In genomic region chr20:47360207-47360488, GRCh38 we compare ENCODE assay signal across 8 cellular contexts. TPM values are rescaled to one million over a fixed set of nuclear protein-coding genes. Genes with fewer than 3 reads are reported as not detected.
A peak's percentile ranks its signal among the peaks of the same experiment; 100 is the strongest.
DNase-seq lines count a peak whose midpoint lies in the region; ATAC-seq and TF ChIP-seq lines count a peak whose summit lies in the region.

No MANE protein-coding gene starts in this region.

- TF ChIP-seq CTCF in VCaP (conservative IDR thresholded peaks at IDR 0.05) (no peak), stomach (IDR thresholded peaks at IDR 0.05) (no peak)

- H3K4me3 ChIP-seq in right cardiac atrium (ENCODE audit: low read length) (no peak overlapping the region), stomach (no peak overlapping the region)

- 11% methylated on average over 3 of the region's 3 CpGs for WGBS in right cardiac atrium
- WGBS in stomach, 5 donors = 7 to 21% (median 17%) methylated on average over 3 of the region's 3 CpGs

- ATAC-seq in right cardiac atrium (peak; percentile 8 to 15), GM18870 (IDR thresholded peaks at IDR 0.05; ENCODE audit: unreplicated experiment) (no peak), GM18907 (IDR thresholded peaks at IDR 0.05; ENCODE audit: unreplicated experiment) (no peak)

- H3K27me3 ChIP-seq in right cardiac atrium (ENCODE audit: control insufficient read depth, insufficient read depth) = no peaks in the 10 kb centered on the region
- no peaks in the 10 kb centered on the region for H3K27me3 ChIP-seq in stomach

- intact Hi-C loops in right cardiac atrium (cut with DNase I) = no loop called here
- intact Hi-C loops in stomach (cut with DNase I; ENCODE audit: low total_unique reads) = no loop called here

- H3K9me3 ChIP-seq in right cardiac atrium (ENCODE audit: control insufficient read depth, low read length) = no peaks in the 10 kb centered on the region
- no peaks in the 10 kb centered on the region for H3K9me3 ChIP-seq in stomach

- peak overlapping the region; percentile 100 for H3K27ac ChIP-seq in VCaP
- H3K27ac ChIP-seq in right cardiac atrium (ENCODE audit: low read length) = peak overlapping the region; percentile 100
- H3K27ac ChIP-seq in stomach = peak overlapping the region; percentile 95 to 100 (median 99)

- peaks cover 42% of the 10 kb centered on the region for H3K4me1 ChIP-seq in right cardiac atrium (ENCODE audit: control insufficient read depth, insufficient read depth, low read length)
- peaks cover 65 to 75% (median 68%) of the 10 kb centered on the region in 4 donors for H3K4me1 ChIP-seq in stomach

- no peak for TF ChIP-seq POLR2A in stomach (IDR thresholded peaks at IDR 0.05)

- H3K36me3 ChIP-seq in stomach = no peaks in the 10 kb centered on the region

- TF ChIP-seq EP300 in stomach (IDR thresholded peaks at IDR 0.05) = no peak

- DNase-seq in DMS 273 (lab: John Stamatoyannopoulos, UW; ENCODE audit: unreplicated experiment) = peak; percentile 80
- DNase-seq in DMS 273 treated with DMSO at 0.1 percent for 48 hours (lab: John Stamatoyannopoulos, UW) = no peak
- DNase-seq in right cardiac atrium = no peak
- peak; percentile 54 for DNase-seq in stomach
- DNase-seq in GDM1 (lab: John Stamatoyannopoulos, UW) = no peak

RNA-seq across cellular contexts. Expression of gene ZMYND8, which starts 3.6 kb away (rescaled TPM):
- 10 to 100 TPM; 20.4 to 35.7 (median 31.4) TPM for total RNA-seq in right cardiac atrium
- 10.0 TPM for polyA plus RNA-seq in right cardiac atrium
- total RNA-seq in stomach = 10 to 100 TPM; 25.9 to 82.6 (median 54.3) TPM
- 10 to 100 TPM in 2 of 3 donors, 1 to 10 TPM in 1; 9.2 to 13.6 (median 12.7) TPM for polyA plus RNA-seq in stomach

Comparison
In these comparisons a context has a peak if more than half of its experiments do, and no peak if none do; other contexts are left out.
1. DNase-seq: peak in DMS 273 (single experiment) and stomach (single experiment); none in DMS 273 treated with DMSO at 0.1 percent for 48 hours (single experiment), right cardiac atrium (0 of 3) and GDM1 (single experiment).
2. ATAC-seq: peak in right cardiac atrium (2 of 2); none in GM18870 (single experiment) and GM18907 (single experiment).
3. Peak in every context shown above with its lines, with median percentiles within 50 percentile points of each other: H3K27ac ChIP-seq.